22 cellular contexts compared by ENCODE assay signal in genomic region chr9:128721487-128722010, GRCh38. TPM values are rescaled to one million over a fixed set of nuclear protein-coding genes. Genes with fewer than 3 reads are reported as not detected.
DNase-seq lines count a peak whose midpoint lies in the region; ATAC-seq and FAIRE-seq lines count a peak whose summit lies in the region.
"Had no signal": no experiment of that assay in that cellular context is flagged by ENCODE, and none has a peak within 500 bp of the region (broad histone marks: within the 10 kb centered on the region; RNA-seq: fewer than 3 reads in every experiment).

No MANE protein-coding gene starts in this region.

- DNase-seq in activated naive CD4-positive, alpha-beta T cell treated with anti-CD3 and anti-CD28 coated beads, Interleukin-2, amount 50 U/mL, for 72 hours (ENCODE audit: low spot score in 2 of 2), result no peak
- no peak for DNase-seq in activated naive CD4-positive, alpha-beta T cell (lab: John Stamatoyannopoulos, UW)
- DNase-seq in central memory CD8-positive, alpha-beta T cell (ENCODE audit: low spot score in 2 of 2), result no peak
- DNase-seq in GM19239 (ENCODE audit: insufficient read length, low spot score) (no peak), SKM-1 treated with dmso at 0.1 percent for 144 hours (lab: John Stamatoyannopoulos, UW; ENCODE audit: unreplicated experiment) (no peak)
- DNase-seq: activated CD8-positive, alpha-beta memory T cell treated with anti-CD3 and anti-CD28 coated beads, Interleukin-2, amount 50 U/mL, for 4 hours; DND-41; H7; KBM-7; left ventricle myocardium inferior; MM.1S; NCI-H2081 treated with DMSO at 0.1 percent for 48 hours; NCI-H345; ovary; stimulated activated CD4-positive, alpha-beta T cell treated with anti-CD3 and anti-CD28 coated beads, Interleukin-1b, Interleukin-23, amount 100 ng/mL, for 48 hours; T-helper 9 cell; upper lobe of right lung had no signal

- peaks cover 5 to 16% of the 10 kb centered on the region in 2 donors for H3K36me3 Mint-ChIP-seq in activated naive CD4-positive, alpha-beta T cell treated with anti-CD3 and anti-CD28 coated beads, Interleukin-2, amount 50 U/mL, for 72 hours
- H3K36me3 Mint-ChIP-seq in IgD-negative memory B cell, result no peaks in the 10 kb centered on the region
- peaks cover 21% of the 10 kb centered on the region for H3K36me3 Mint-ChIP-seq in central memory CD8-positive, alpha-beta T cell (ENCODE audit: insufficient read depth)
- H3K36me3 Mint-ChIP-seq in stimulated activated memory B cell treated with anti-CD40 and anti-IgM and Interleukin-4, amounts not matched to agents 10 μg/mL and 1 μg/mL and 100 μg/mL, for 72 hours, result peaks cover 31% of the 10 kb centered on the region
- H3K36me3 Mint-ChIP-seq: brain had no signal

- peaks cover 5 to 16% (median 14%) of the 10 kb centered on the region in 3 donors for H3K4me1 Mint-ChIP-seq in IgD-negative memory B cell
- H3K4me1 Mint-ChIP-seq in central memory CD8-positive, alpha-beta T cell, result peaks cover 29% of the 10 kb centered on the region
- peaks cover 33% of the 10 kb centered on the region for H3K4me1 Mint-ChIP-seq in stimulated activated memory B cell treated with anti-CD40 and anti-IgM and Interleukin-4, amounts not matched to agents 10 μg/mL and 1 μg/mL and 100 μg/mL, for 72 hours

- H3K9me3 Mint-ChIP-seq in activated naive CD4-positive, alpha-beta T cell treated with anti-CD3 and anti-CD28 coated beads, Interleukin-2, amount 50 U/mL, for 72 hours, result no peaks in the 10 kb centered on the region
- no peaks in the 10 kb centered on the region for H3K9me3 Mint-ChIP-seq in IgD-negative memory B cell
- no peaks in the 10 kb centered on the region for H3K9me3 Mint-ChIP-seq in central memory CD8-positive, alpha-beta T cell
- no peaks in the 10 kb centered on the region for H3K9me3 Mint-ChIP-seq in stimulated activated memory B cell treated with anti-CD40 and anti-IgM and Interleukin-4, amounts not matched to agents 10 μg/mL and 1 μg/mL and 100 μg/mL, for 72 hours

- ATAC-seq in activated naive CD4-positive, alpha-beta T cell treated with anti-CD3 and anti-CD28 coated beads, Interleukin-2, amount 50 U/mL, for 72 hours, result no peak
- no peak for ATAC-seq in central memory CD8-positive, alpha-beta T cell (replicated peaks; ENCODE audit: extremely low read depth, poor library complexity, severe bottlenecking)
- ATAC-seq in stimulated activated memory B cell treated with anti-CD40 and anti-IgM and Interleukin-4, amounts not matched to agents 10 μg/mL and 1 μg/mL and 100 μg/mL, for 72 hours, result no peak
- ATAC-seq: naive thymus-derived CD4-positive, alpha-beta T cell; upper lobe of right lung had no signal

- H3K27ac Mint-ChIP-seq in activated naive CD4-positive, alpha-beta T cell treated with anti-CD3 and anti-CD28 coated beads, Interleukin-2, amount 50 U/mL, for 72 hours, result peak overlapping the region; percentile 17 to 88
- H3K27ac Mint-ChIP-seq in IgD-negative memory B cell, result peak overlapping the region in 2 of 3 donors; percentile 39 to 95
- H3K27ac Mint-ChIP-seq in central memory CD8-positive, alpha-beta T cell (ENCODE audit: low read depth), result peak overlapping the region; percentile 93
- no peak overlapping the region for H3K27ac Mint-ChIP-seq in stimulated activated memory B cell treated with anti-CD40 and anti-IgM and Interleukin-4, amounts not matched to agents 10 μg/mL and 1 μg/mL and 100 μg/mL, for 72 hours

- H3K27me3 Mint-ChIP-seq in IgD-negative memory B cell, result no peaks in the 10 kb centered on the region
- no peaks in the 10 kb centered on the region for H3K27me3 Mint-ChIP-seq in central memory CD8-positive, alpha-beta T cell
- H3K27me3 Mint-ChIP-seq in stimulated activated memory B cell treated with anti-CD40 and anti-IgM and Interleukin-4, amounts not matched to agents 10 μg/mL and 1 μg/mL and 100 μg/mL, for 72 hours, result no peaks in the 10 kb centered on the region
- H3K27me3 Mint-ChIP-seq: naive thymus-derived CD4-positive, alpha-beta T cell had no signal

- no peak for FAIRE-seq in GM19239 (lab: Jason Lieb, UNC)
- FAIRE-seq: RCC 7860 had no signal

- peak overlapping the region in 1 of 4 donors; percentile 92 for H3K4me3 Mint-ChIP-seq in IgD-negative memory B cell
- H3K4me3 Mint-ChIP-seq in central memory CD8-positive, alpha-beta T cell, result peak overlapping the region; percentile 86
- peak overlapping the region; percentile 92 for H3K4me3 Mint-ChIP-seq in stimulated activated memory B cell treated with anti-CD40 and anti-IgM and Interleukin-4, amounts not matched to agents 10 μg/mL and 1 μg/mL and 100 μg/mL, for 72 hours

RNA-seq across cellular contexts. Expression of gene ZDHHC12, which starts 2.4 kb away (rescaled TPM):
- 10 to 100 TPM; 56.2 to 59.9 TPM for total RNA-seq in activated naive CD4-positive, alpha-beta T cell treated with anti-CD3 and anti-CD28 coated beads, Interleukin-2, amount 50 U/mL, for 72 hours
- polyA plus RNA-seq in IgD-negative memory B cell, result 55.3 TPM

RNA-seq across cellular contexts. Expression of gene PKN3, which starts 19.2 kb away (rescaled TPM):
- total RNA-seq in activated naive CD4-positive, alpha-beta T cell treated with anti-CD3 and anti-CD28 coated beads, Interleukin-2, amount 50 U/mL, for 72 hours, result 10 to 100 TPM; 10.7 to 14.0 TPM
- 0.11 TPM for polyA plus RNA-seq in IgD-negative memory B cell

RNA-seq across cellular contexts. Expression of gene SET, which starts 32.5 kb away (rescaled TPM):
- 100 to 1,000 TPM; 499 to 548 TPM for total RNA-seq in activated naive CD4-positive, alpha-beta T cell treated with anti-CD3 and anti-CD28 coated beads, Interleukin-2, amount 50 U/mL, for 72 hours
- polyA plus RNA-seq in IgD-negative memory B cell, result 257 TPM

RNA-seq across cellular contexts. Expression of gene ZER1, which starts 50.2 kb away (rescaled TPM):
- total RNA-seq in activated naive CD4-positive, alpha-beta T cell treated with anti-CD3 and anti-CD28 coated beads, Interleukin-2, amount 50 U/mL, for 72 hours, result 10 to 100 TPM; 17.3 to 24.9 TPM
- polyA plus RNA-seq in IgD-negative memory B cell, result 33.7 TPM
